ENCODE assay signal across 2 cellular contexts in genomic region chr22:19412934-19413333, GRCh38.
TF ChIP-seq lines count a peak whose summit lies in the region.

No MANE protein-coding gene starts in this region.

TF ChIP-seq in HepG2, 621 proteins besides CTCF, POLR2A, EP300 and RAD21:
- TF ChIP-seq ZSCAN12 (CRISPR knock-in tag; IDR thresholded peaks at IDR 0.05) = no peak
- TF ChIP-seq RBM22 (optimal IDR thresholded peaks at IDR 0.05; ENCODE audit: low read length) = peak; percentile 43

TF ChIP-seq in WTC11, 78 proteins besides CTCF, POLR2A, EP300 and RAD21:
- TF ChIP-seq, protein P1, sequence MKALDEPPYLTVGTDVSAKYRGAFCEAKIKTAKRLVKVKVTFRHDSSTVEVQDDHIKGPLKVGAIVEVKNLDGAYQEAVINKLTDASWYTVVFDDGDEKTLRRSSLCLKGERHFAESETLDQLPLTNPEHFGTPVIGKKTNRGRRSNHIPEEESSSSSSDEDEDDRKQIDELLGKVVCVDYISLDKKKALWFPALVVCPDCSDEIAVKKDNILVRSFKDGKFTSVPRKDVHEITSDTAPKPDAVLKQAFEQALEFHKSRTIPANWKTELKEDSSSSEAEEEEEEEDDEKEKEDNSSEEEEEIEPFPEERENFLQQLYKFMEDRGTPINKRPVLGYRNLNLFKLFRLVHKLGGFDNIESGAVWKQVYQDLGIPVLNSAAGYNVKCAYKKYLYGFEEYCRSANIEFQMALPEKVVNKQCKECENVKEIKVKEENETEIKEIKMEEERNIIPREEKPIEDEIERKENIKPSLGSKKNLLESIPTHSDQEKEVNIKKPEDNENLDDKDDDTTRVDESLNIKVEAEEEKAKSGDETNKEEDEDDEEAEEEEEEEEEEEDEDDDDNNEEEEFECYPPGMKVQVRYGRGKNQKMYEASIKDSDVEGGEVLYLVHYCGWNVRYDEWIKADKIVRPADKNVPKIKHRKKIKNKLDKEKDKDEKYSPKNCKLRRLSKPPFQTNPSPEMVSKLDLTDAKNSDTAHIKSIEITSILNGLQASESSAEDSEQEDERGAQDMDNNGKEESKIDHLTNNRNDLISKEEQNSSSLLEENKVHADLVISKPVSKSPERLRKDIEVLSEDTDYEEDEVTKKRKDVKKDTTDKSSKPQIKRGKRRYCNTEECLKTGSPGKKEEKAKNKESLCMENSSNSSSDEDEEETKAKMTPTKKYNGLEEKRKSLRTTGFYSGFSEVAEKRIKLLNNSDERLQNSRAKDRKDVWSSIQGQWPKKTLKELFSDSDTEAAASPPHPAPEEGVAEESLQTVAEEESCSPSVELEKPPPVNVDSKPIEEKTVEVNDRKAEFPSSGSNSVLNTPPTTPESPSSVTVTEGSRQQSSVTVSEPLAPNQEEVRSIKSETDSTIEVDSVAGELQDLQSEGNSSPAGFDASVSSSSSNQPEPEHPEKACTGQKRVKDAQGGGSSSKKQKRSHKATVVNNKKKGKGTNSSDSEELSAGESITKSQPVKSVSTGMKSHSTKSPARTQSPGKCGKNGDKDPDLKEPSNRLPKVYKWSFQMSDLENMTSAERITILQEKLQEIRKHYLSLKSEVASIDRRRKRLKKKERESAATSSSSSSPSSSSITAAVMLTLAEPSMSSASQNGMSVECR (CRISPR knock-in tag; IDR thresholded peaks at IDR 0.05; ENCODE audit: borderline replicate concordance) = no peak
- TF ChIP-seq ZNF532 (CRISPR knock-in tag; IDR thresholded peaks at IDR 0.05; ENCODE audit: borderline replicate concordance) (no peak), MXD4 (CRISPR knock-in tag; IDR thresholded peaks at IDR 0.05; ENCODE audit: borderline replicate concordance) (no peak)
